In the genomic region with DNA sequence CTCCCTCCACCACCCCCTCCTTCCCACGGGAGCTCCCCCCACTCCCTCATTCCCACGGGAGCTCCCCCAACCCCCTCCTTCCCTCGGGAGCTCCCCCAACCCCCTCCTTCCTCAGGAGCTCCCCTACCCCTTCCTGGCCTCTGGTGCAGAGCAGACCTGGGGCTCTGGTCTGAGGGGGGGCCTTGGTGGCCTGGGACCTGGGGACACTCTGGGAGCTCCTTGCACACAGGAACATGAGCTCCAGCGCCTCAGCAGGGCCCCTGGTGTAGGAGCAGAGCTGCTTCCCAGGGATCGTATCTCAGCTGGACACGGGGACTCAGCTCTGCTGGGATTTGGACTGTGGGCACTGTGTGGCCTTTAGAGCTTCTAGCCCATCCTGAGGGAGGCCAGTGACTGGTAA, we compare ENCODE assay signal across 28 cellular contexts. TPM values are rescaled to one million over a fixed set of nuclear protein-coding genes. Genes with fewer than 3 reads are reported as not detected.
A peak's percentile ranks its signal among the peaks of the same experiment; 100 is the strongest.
DNase-seq lines count a peak whose midpoint lies in the region; ATAC-seq and TF ChIP-seq lines count a peak whose summit lies in the region.
"Had no signal": no experiment of that assay in that cellular context is flagged by ENCODE, and none has a peak within 500 bp of the region (broad histone marks: within the 10 kb centered on the region; RNA-seq: fewer than 3 reads in every experiment).

No MANE protein-coding gene starts in this region.

- no peaks in the 10 kb centered on the region for H3K9me3 Mint-ChIP-seq in nephron
- H3K9me3 Mint-ChIP-seq in stimulated activated naive CD8-positive, alpha-beta T cell treated with anti-CD3 and anti-CD28 coated beads, Interleukin-15, amount 100 ng/mL, for 72 hours = no peaks in the 10 kb centered on the region

- H3K36me3 Mint-ChIP-seq in nephron (ENCODE audit: low read depth) = no peaks in the 10 kb centered on the region

- TF ChIP-seq CTCF in right atrium auricular region (IDR thresholded peaks at IDR 0.05) (no peak), nephron (IDR thresholded peaks at IDR 0.05; ENCODE audit: unreplicated experiment in 3 of 3) (no peak)

- no peaks in the 10 kb centered on the region for H3K27me3 Mint-ChIP-seq in nephron (ENCODE audit: low read depth)
- H3K27me3 Mint-ChIP-seq in stimulated activated naive CD8-positive, alpha-beta T cell treated with anti-CD3 and anti-CD28 coated beads, Interleukin-15, amount 100 ng/mL, for 72 hours = no peaks in the 10 kb centered on the region

- DNase-seq in right atrium auricular region (ENCODE audit: low spot score) = peak; percentile 34
- no peak for DNase-seq in left cardiac atrium
- DNase-seq in ecto neural progenitor cell (ENCODE audit: low spot score) = peak; percentile 49
- DNase-seq in stimulated activated naive CD8-positive, alpha-beta T cell treated with anti-CD3 and anti-CD28 coated beads, Interleukin-15, amount 100 ng/mL, for 72 hours = no peak
- no peak for DNase-seq in activated naive CD4-positive, alpha-beta T cell treated with Interleukin-2 at 50 U/mL for 16 hours
- no peak for DNase-seq in pons (ENCODE audit: low spot score)
- DNase-seq: BE2C; GOT3; HCEC 1CT; MV-4-11; NCI-H1105; NCI-H1436 treated with DMSO at 0.1 percent for 48 hours; NCI-H187 treated with DMSO at 0.1 percent for 48 hours; NCI-H446 treated with DMSO at 0.1 percent for 48 hours; NCI-H526; NCI-H82; NK-92 treated with Interleukin-12 subunit alpha and Interleukin-12 subunit beta, amount 100 ng/mL, for 24 hours; PC-3 had no signal

- H3K27me3 ChIP-seq in right atrium auricular region = no peaks in the 10 kb centered on the region
- H3K27me3 ChIP-seq: BE2C, SJSA1 had no signal

- ATAC-seq in left cardiac atrium = no peak
- no peak for ATAC-seq in stimulated activated naive CD8-positive, alpha-beta T cell treated with anti-CD3 and anti-CD28 coated beads, Interleukin-15, amount 100 ng/mL, for 72 hours
- ATAC-seq in GM18502 (IDR thresholded peaks at IDR 0.05; ENCODE audit: poor library complexity, unreplicated experiment) = no peak
- ATAC-seq: K562, PC-3, Right ventricle myocardium inferior had no signal

- no peak overlapping the region for H3K4me3 Mint-ChIP-seq in nephron
- H3K4me3 Mint-ChIP-seq in stimulated activated naive CD8-positive, alpha-beta T cell treated with anti-CD3 and anti-CD28 coated beads, Interleukin-15, amount 100 ng/mL, for 72 hours = no peak overlapping the region

- intact Hi-C loops in left cardiac atrium (cut with DNase I) = no loop called here

- peak overlapping the region; percentile 45 to 82 (median 62) for H3K27ac Mint-ChIP-seq in nephron
- no peak overlapping the region for H3K27ac Mint-ChIP-seq in stimulated activated naive CD8-positive, alpha-beta T cell treated with anti-CD3 and anti-CD28 coated beads, Interleukin-15, amount 100 ng/mL, for 72 hours

- H3K4me3 ChIP-seq in right atrium auricular region = no peak overlapping the region
- H3K4me3 ChIP-seq: K562, SJSA1 had no signal

- peaks cover 0 to 13% of the 10 kb centered on the region in 2 donors for H3K4me1 ChIP-seq in right atrium auricular region
- H3K4me1 ChIP-seq: BE2C had no signal

- no peaks in the 10 kb centered on the region for H3K9me3 ChIP-seq in right atrium auricular region
- H3K9me3 ChIP-seq: BE2C, SJSA1 had no signal

- no peaks in the 10 kb centered on the region for H3K36me3 ChIP-seq in right atrium auricular region
- H3K36me3 ChIP-seq: BE2C, SJSA1 had no signal

- H3K4me1 Mint-ChIP-seq in nephron = peaks cover 35% of the 10 kb centered on the region
- no peaks in the 10 kb centered on the region for H3K4me1 Mint-ChIP-seq in stimulated activated naive CD8-positive, alpha-beta T cell treated with anti-CD3 and anti-CD28 coated beads, Interleukin-15, amount 100 ng/mL, for 72 hours

- no peak overlapping the region for H3K27ac ChIP-seq in right atrium auricular region
- H3K27ac ChIP-seq: 22Rv1, SJSA1 had no signal

RNA-seq across cellular contexts. Expression of a gene that starts 19.7 kb away (rescaled TPM):
- total RNA-seq in right atrium auricular region = not detected
- total RNA-seq in left cardiac atrium = not detected
- total RNA-seq: HT1080, LHCN-M2, MCF 10A, PC-3, Right ventricle myocardium inferior, RPMI7951, SJSA1 had no signal

Comparison
In these comparisons a context has a peak if more than half of its experiments do, and no peak if none do; other contexts are left out.
1. DNase-seq: peak in right atrium auricular region (single experiment) and ecto neural progenitor cell (single experiment); none in left cardiac atrium (single experiment), stimulated activated naive CD8-positive, alpha-beta T cell treated with anti-CD3 and anti-CD28 coated beads, Interleukin-15, amount 100 ng/mL, for 72 hours (0 of 2), activated naive CD4-positive, alpha-beta T cell treated with Interleukin-2 at 50 U/mL for 16 hours (single experiment) and pons (single experiment).
2. H3K27ac Mint-ChIP-seq: peak in nephron (3 of 3); none in stimulated activated naive CD8-positive, alpha-beta T cell treated with anti-CD3 and anti-CD28 coated beads, Interleukin-15, amount 100 ng/mL, for 72 hours (0 of 2).